In genomic region chr16:2673066-2673999, GRCh38 we compare ENCODE assay signal across 8 cellular contexts. TPM values are rescaled to one million over a fixed set of nuclear protein-coding genes. Genes with fewer than 3 reads are reported as not detected.
A peak's percentile ranks its signal among the peaks of the same experiment; 100 is the strongest.
DNase-seq lines count a peak whose midpoint lies in the region; ATAC-seq and TF ChIP-seq lines count a peak whose summit lies in the region.

No MANE protein-coding gene starts in this region.

- no peaks in the 10 kb centered on the region for H3K9me3 ChIP-seq in CD4-positive, CD25-positive, alpha-beta regulatory T cell (ENCODE audit: control insufficient read depth in 2 of 2, low read length in 2 of 2)
- H3K9me3 ChIP-seq in lower lobe of right lung = no peaks in the 10 kb centered on the region

- no peaks in the 10 kb centered on the region for H3K27me3 ChIP-seq in CD4-positive, CD25-positive, alpha-beta regulatory T cell (ENCODE audit: control insufficient read depth, insufficient read depth, low read length)
- H3K27me3 ChIP-seq in dorsolateral prefrontal cortex (no peaks in the 10 kb centered on the region), lower lobe of right lung (ENCODE audit: low read depth) (no peaks in the 10 kb centered on the region)

- H3K27ac Mint-ChIP-seq in CD4-positive, CD25-positive, alpha-beta regulatory T cell = peak overlapping the region; percentile 9 to 69 (median 29)
- peak overlapping the region; percentile 67 for H3K27ac Mint-ChIP-seq in activated CD4-positive, alpha-beta memory T cell treated with anti-CD3 and anti-CD28 coated beads for 36 hours

- CTCF ChIA-PET in activated CD4-positive, alpha-beta memory T cell treated with anti-CD3 and anti-CD28 coated beads for 36 hours (lab: Charles Lee) = interaction anchor here (1.1 to 1.3 kb wide), 3 partner anchors 9 to 210 kb away, joined by 4 to 7 read pairs (median 6); partner anchors contain the start of gene KCTD5

- peaks cover 5% of the 10 kb centered on the region for H3K36me3 ChIP-seq in CD4-positive, CD25-positive, alpha-beta regulatory T cell (ENCODE audit: control insufficient read depth, insufficient read depth, low read length)
- H3K36me3 ChIP-seq in lower lobe of right lung = peaks cover 15% of the 10 kb centered on the region

- ATAC-seq in CD4-positive, CD25-positive, alpha-beta regulatory T cell (ENCODE audit: low read depth in 2 of 2) = peak; percentile 94 to 96
- ATAC-seq in GM19455 (IDR thresholded peaks at IDR 0.05; ENCODE audit: unreplicated experiment) = peak; percentile 76
- peak; percentile 98 for ATAC-seq in lower lobe of right lung

- peaks cover 7% of the 10 kb centered on the region for H3K36me3 Mint-ChIP-seq in CD4-positive, CD25-positive, alpha-beta regulatory T cell
- H3K36me3 Mint-ChIP-seq in activated CD4-positive, alpha-beta memory T cell treated with anti-CD3 and anti-CD28 coated beads for 36 hours = peaks cover 40% of the 10 kb centered on the region

- peak overlapping the region; percentile 86 to 95 (median 90) for H3K4me3 Mint-ChIP-seq in CD4-positive, CD25-positive, alpha-beta regulatory T cell
- H3K4me3 Mint-ChIP-seq in activated CD4-positive, alpha-beta memory T cell treated with anti-CD3 and anti-CD28 coated beads for 36 hours = peak overlapping the region; percentile 77

- no peaks in the 10 kb centered on the region for H3K27me3 Mint-ChIP-seq in CD4-positive, CD25-positive, alpha-beta regulatory T cell
- H3K27me3 Mint-ChIP-seq in activated CD4-positive, alpha-beta memory T cell treated with anti-CD3 and anti-CD28 coated beads for 36 hours = no peaks in the 10 kb centered on the region

- peaks cover 21% of the 10 kb centered on the region for H3K4me1 ChIP-seq in CD4-positive, CD25-positive, alpha-beta regulatory T cell (ENCODE audit: control insufficient read depth, insufficient read depth, low read length, poor library complexity, severe bottlenecking)
- H3K4me1 ChIP-seq in lower lobe of right lung = peaks cover 26% of the 10 kb centered on the region

- no peaks in the 10 kb centered on the region for H3K9me3 Mint-ChIP-seq in CD4-positive, CD25-positive, alpha-beta regulatory T cell
- no peaks in the 10 kb centered on the region for H3K9me3 Mint-ChIP-seq in activated CD4-positive, alpha-beta memory T cell treated with anti-CD3 and anti-CD28 coated beads for 36 hours

- H3K27ac ChIP-seq in CD4-positive, CD25-positive, alpha-beta regulatory T cell (ENCODE audit: insufficient read depth, low read length, poor library complexity, severe bottlenecking) = peak overlapping the region; percentile 80
- H3K27ac ChIP-seq in dorsolateral prefrontal cortex (peak overlapping the region in 58 of 59 donors; percentile 4 to 88 (median 78)), lower lobe of right lung (peak overlapping the region; percentile 87)

- POLR2A ChIA-PET in activated CD4-positive, alpha-beta memory T cell treated with anti-CD3 and anti-CD28 coated beads for 36 hours (lab: Charles Lee) = interaction anchor here (1.0 to 1.3 kb wide), 2 partner anchors 9 to 10 kb away, joined by 4 to 8 read pairs; partner anchors contain the start of gene KCTD5

- intact Hi-C loops in activated CD4-positive, alpha-beta memory T cell treated with anti-CD3 and anti-CD28 coated beads for 36 hours (cut with micrococcal nuclease) = loop anchor here (1.0 to 5.0 kb wide), 2 partner anchors 9 to 156 kb away; partner anchors contain the start of gene KCTD5
- intact Hi-C loops in dorsolateral prefrontal cortex (cut with DNase I) (loop anchor here in 1 of 2 donors (10.0 kb wide), 1 partner anchor 139 kb away; the partner anchor contains the start of genes CEMP1 and PDPK1), lower lobe of right lung (cut with DNase I) (no loop called here)

- peaks cover 7 to 38% (median 13%) of the 10 kb centered on the region in 4 donors for H3K4me1 Mint-ChIP-seq in CD4-positive, CD25-positive, alpha-beta regulatory T cell
- H3K4me1 Mint-ChIP-seq in activated CD4-positive, alpha-beta memory T cell treated with anti-CD3 and anti-CD28 coated beads for 36 hours (ENCODE audit: low read depth) = peaks cover 40% of the 10 kb centered on the region

- TF ChIP-seq CTCF in dorsolateral prefrontal cortex (IDR thresholded peaks at IDR 0.05 in 54 of 56, conservative IDR thresholded peaks at IDR 0.05 in 2 of 56; ENCODE audit: low read depth in 1 of 56, partially characterized antibody in 56 of 56) = peak in 4 of 56 donors; percentile 13 to 30 (median 14)
- no peak for TF ChIP-seq CTCF in lower lobe of right lung (IDR thresholded peaks at IDR 0.05)

- peak overlapping the region; percentile 91 for H3K4me3 ChIP-seq in CD4-positive, CD25-positive, alpha-beta regulatory T cell (ENCODE audit: low read depth, low read length)
- H3K4me3 ChIP-seq in dorsolateral prefrontal cortex = peak overlapping the region; percentile 45 to 98 (median 77)
- H3K4me3 ChIP-seq in lower lobe of right lung = peak overlapping the region; percentile 72

- peak; percentile 94 to 97 (median 97) for DNase-seq in CD4-positive, CD25-positive, alpha-beta regulatory T cell
- DNase-seq in HK-2 (ENCODE audit: unreplicated experiment) = peak; percentile 92
- DNase-seq in NCI-H82 (lab: John Stamatoyannopoulos, UW) = peak; percentile 96
- DNase-seq in activated CD4-positive, alpha-beta memory T cell treated with anti-CD3 and anti-CD28 coated beads for 36 hours = peak; percentile 97
- peak; percentile 89 to 100 (median 95) for DNase-seq in dorsolateral prefrontal cortex
- peak; percentile 97 for DNase-seq in lower lobe of right lung
- peak; percentile 88 to 90 (median 89) for DNase-seq in stimulated activated CD4-positive, alpha-beta T cell treated with anti-CD3 and anti-CD28 coated beads, TNF-alpha, amount 100 ng/mL, for 1 hour (ENCODE audit: low read depth in 3 of 3, low spot score in 1 of 3)

RNA-seq across cellular contexts. Expression of gene KCTD5, which starts 9.0 kb away (rescaled TPM):
- total RNA-seq in CD4-positive, CD25-positive, alpha-beta regulatory T cell = 24.1 TPM
- polyA plus RNA-seq in CD4-positive, CD25-positive, alpha-beta regulatory T cell = 10 to 100 TPM; 17.5 to 26.4 (median 21.9) TPM
- 10 to 100 TPM; 61.8 to 62.7 TPM for total RNA-seq in activated CD4-positive, alpha-beta memory T cell treated with anti-CD3 and anti-CD28 coated beads for 36 hours
- total RNA-seq in dorsolateral prefrontal cortex (10 to 100 TPM; 11.2 to 26.1 (median 16.7) TPM), lower lobe of right lung (24.8 TPM)

RNA-seq across cellular contexts. Expression of gene PRSS27, which starts 46.7 kb away (rescaled TPM):
- 0.81 TPM for total RNA-seq in CD4-positive, CD25-positive, alpha-beta regulatory T cell
- polyA plus RNA-seq in CD4-positive, CD25-positive, alpha-beta regulatory T cell = under 1 TPM in 2 of 4 donors, not detected in 2; 0.13 to 0.14 TPM
- total RNA-seq in activated CD4-positive, alpha-beta memory T cell treated with anti-CD3 and anti-CD28 coated beads for 36 hours = 1 to 10 TPM; 1.6 to 2.4 TPM
- total RNA-seq in dorsolateral prefrontal cortex (1 to 10 TPM in 117 of 120 experiments, under 1 TPM in 3; 0.87 to 9.0 (median 2.6) TPM), lower lobe of right lung (1.3 TPM)

Comparison
In these comparisons a context has a peak if more than half of its experiments do, and no peak if none do; other contexts are left out.
1. Peak in every context shown above with its lines: DNase-seq, ATAC-seq, H3K4me3 ChIP-seq and H3K27ac ChIP-seq.